19 cellular contexts compared by ENCODE assay signal in genomic region chr3:159947220-159947619, GRCh38. TPM values are rescaled to one million over a fixed set of nuclear protein-coding genes. Genes with fewer than 3 reads are reported as not detected.
A peak's percentile ranks its signal among the peaks of the same experiment; 100 is the strongest.
DNase-seq lines count a peak whose midpoint lies in the region; ATAC-seq and TF ChIP-seq lines count a peak whose summit lies in the region.
"Had no signal": no experiment of that assay in that cellular context is flagged by ENCODE, and none has a peak within 500 bp of the region (broad histone marks: within the 10 kb centered on the region; RNA-seq: fewer than 3 reads in every experiment).

No MANE protein-coding gene starts in this region.

- H3K27ac ChIP-seq in ACC112 (ENCODE audit: low read depth, low read length) (peak overlapping the region; percentile 51), foreskin keratinocyte (no peak overlapping the region)
- no peak overlapping the region for H3K27ac ChIP-seq in CD8-positive, alpha-beta memory T cell (ENCODE audit: low read depth, low read length)
- H3K27ac ChIP-seq: Peyer's patch had no signal

- H3K79me2 ChIP-seq in ACC112 (ENCODE audit: control insufficient read depth, insufficient read depth, low read length, unreplicated experiment), result no peaks in the 10 kb centered on the region

- CTCF ChIA-PET in CD8-positive, alpha-beta memory T cell (lab: Charles Lee), result no interaction called here

- no peak overlapping the region for H3K27ac Mint-ChIP-seq in CD8-positive, alpha-beta memory T cell
- H3K27ac Mint-ChIP-seq: activated CD4-positive, alpha-beta memory T cell treated with anti-CD3 and anti-CD28 coated beads for 36 hours; activated naive CD8-positive, alpha-beta T cell treated with anti-CD3 and anti-CD28 coated beads for 36 hours; natural killer cell treated with Interleukin-12 subunit alpha and Interleukin-12 subunit beta and Interleukin-15 and Interleukin-18, amount 100 ng/mL, for 72 hours; stimulated activated naive CD8-positive, alpha-beta T cell treated with anti-CD3 and anti-CD28 coated beads, Interleukin-15, amount 100 ng/mL, for 72 hours had no signal

- H3K36me3 Mint-ChIP-seq in CD8-positive, alpha-beta memory T cell, result no peaks in the 10 kb centered on the region
- H3K36me3 Mint-ChIP-seq: activated CD4-positive, alpha-beta memory T cell treated with anti-CD3 and anti-CD28 coated beads for 36 hours; activated naive CD8-positive, alpha-beta T cell treated with anti-CD3 and anti-CD28 coated beads for 36 hours; natural killer cell treated with Interleukin-12 subunit alpha and Interleukin-12 subunit beta and Interleukin-15 and Interleukin-18, amount 100 ng/mL, for 72 hours had no signal

- DNase-seq in HCEC 1CT, result peak; percentile 89
- peak; percentile 4 for DNase-seq in astrocyte of the cerebellum (ENCODE audit: low read depth)
- peak; percentile 29 to 59 for DNase-seq in foreskin keratinocyte
- DNase-seq in CD8-positive, alpha-beta memory T cell, result no peak
- DNase-seq in NAMALWA (ENCODE audit: low spot score), result no peak
- DNase-seq in NCI-H187 treated with DMSO at 0.1 percent for 48 hours (lab: John Stamatoyannopoulos, UW), result no peak
- DNase-seq: ACHN; activated CD4-positive, alpha-beta memory T cell treated with anti-CD3 and anti-CD28 coated beads for 36 hours; activated naive CD8-positive, alpha-beta T cell treated with anti-CD3 and anti-CD28 coated beads for 36 hours; activated T-cell treated with anti-CD3 and anti-CD28 coated beads, Interleukin-2, amount 50 U/mL, for 48 hours; Calu3; GF-D8; NCI-H1092 treated with DMSO at 0.1 percent for 48 hours; NCI-H2171 treated with DMSO at 0.1 percent for 48 hours; Peyer's patch; stimulated activated naive CD8-positive, alpha-beta T cell treated with anti-CD3 and anti-CD28 coated beads, Interleukin-15, amount 100 ng/mL, for 72 hours had no signal

- H3K4me1 Mint-ChIP-seq in CD8-positive, alpha-beta memory T cell, result no peaks in the 10 kb centered on the region
- H3K4me1 Mint-ChIP-seq: activated naive CD8-positive, alpha-beta T cell treated with anti-CD3 and anti-CD28 coated beads for 36 hours; stimulated activated naive CD8-positive, alpha-beta T cell treated with anti-CD3 and anti-CD28 coated beads, Interleukin-15, amount 100 ng/mL, for 72 hours had no signal

- no peaks in the 10 kb centered on the region for H3K36me3 ChIP-seq in ACC112 (ENCODE audit: insufficient read depth, low read length)
- H3K36me3 ChIP-seq in CD8-positive, alpha-beta memory T cell (ENCODE audit: insufficient read depth, low read length), result no peaks in the 10 kb centered on the region
- H3K36me3 ChIP-seq: Peyer's patch had no signal

- peaks cover 8 to 54% of the 10 kb centered on the region in 2 donors for H3K27me3 Mint-ChIP-seq in CD8-positive, alpha-beta memory T cell

- H3K9me3 ChIP-seq in CD8-positive, alpha-beta memory T cell (ENCODE audit: low read length), result no peaks in the 10 kb centered on the region
- H3K9me3 ChIP-seq: Peyer's patch had no signal

- H2AFZ ChIP-seq in ACC112 (ENCODE audit: low read length, unreplicated experiment), result peak overlapping the region; percentile 21

- ATAC-seq in foreskin keratinocyte (no peak), GM19467 (IDR thresholded peaks at IDR 0.05; ENCODE audit: unreplicated experiment) (no peak)
- ATAC-seq: natural killer cell treated with Interleukin-12 subunit alpha and Interleukin-12 subunit beta and Interleukin-15 and Interleukin-18, amount 100 ng/mL, for 72 hours; stimulated activated naive CD8-positive, alpha-beta T cell treated with anti-CD3 and anti-CD28 coated beads, Interleukin-15, amount 100 ng/mL, for 72 hours had no signal

- POLR2A ChIA-PET in CD8-positive, alpha-beta memory T cell (lab: Charles Lee), result no interaction called here

- in situ Hi-C loops in astrocyte of the cerebellum (cut with HindIII; ENCODE audit: low sequenced_read_pairs), result no loop called here

- H3K4me3 ChIP-seq in ACC112 (ENCODE audit: low read depth, low read length), result no peak overlapping the region
- no peak overlapping the region for H3K4me3 ChIP-seq in astrocyte of the cerebellum (ENCODE audit: low read depth, low read length)
- H3K4me3 ChIP-seq in CD8-positive, alpha-beta memory T cell (ENCODE audit: low read length), result no peak overlapping the region
- H3K4me3 ChIP-seq: Peyer's patch had no signal

- H3K4me3 Mint-ChIP-seq in CD8-positive, alpha-beta memory T cell, result no peak overlapping the region
- H3K4me3 Mint-ChIP-seq: activated CD4-positive, alpha-beta memory T cell treated with anti-CD3 and anti-CD28 coated beads for 36 hours; activated naive CD8-positive, alpha-beta T cell treated with anti-CD3 and anti-CD28 coated beads for 36 hours; natural killer cell treated with Interleukin-12 subunit alpha and Interleukin-12 subunit beta and Interleukin-15 and Interleukin-18, amount 100 ng/mL, for 72 hours; stimulated activated naive CD8-positive, alpha-beta T cell treated with anti-CD3 and anti-CD28 coated beads, Interleukin-15, amount 100 ng/mL, for 72 hours had no signal

- peaks cover 0 to 3% (median 0%) of the 10 kb centered on the region in 5 donors for H3K9me3 Mint-ChIP-seq in CD8-positive, alpha-beta memory T cell
- H3K9me3 Mint-ChIP-seq: activated CD4-positive, alpha-beta memory T cell treated with anti-CD3 and anti-CD28 coated beads for 36 hours; activated naive CD8-positive, alpha-beta T cell treated with anti-CD3 and anti-CD28 coated beads for 36 hours; natural killer cell treated with Interleukin-12 subunit alpha and Interleukin-12 subunit beta and Interleukin-15 and Interleukin-18, amount 100 ng/mL, for 72 hours; stimulated activated naive CD8-positive, alpha-beta T cell treated with anti-CD3 and anti-CD28 coated beads, Interleukin-15, amount 100 ng/mL, for 72 hours had no signal

- no peak for TF ChIP-seq CTCF in astrocyte of the cerebellum (IDR thresholded peaks at IDR 0.05; ENCODE audit: low read depth, low read length, missing control alignments)
- no peak for TF ChIP-seq CTCF in foreskin keratinocyte (conservative IDR thresholded peaks at IDR 0.05)

- H3K27me3 ChIP-seq in ACC112 (ENCODE audit: insufficient read depth, low read length), result no peaks in the 10 kb centered on the region
- peaks cover 34% of the 10 kb centered on the region for H3K27me3 ChIP-seq in foreskin keratinocyte
- no peaks in the 10 kb centered on the region for H3K27me3 ChIP-seq in CD8-positive, alpha-beta memory T cell (ENCODE audit: insufficient read depth, low read length, poor library complexity, severe bottlenecking)
- H3K27me3 ChIP-seq: Peyer's patch had no signal

- H3K4me1 ChIP-seq in ACC112 (ENCODE audit: control insufficient read depth, insufficient read depth, low read length, unreplicated experiment) (peaks cover 15% of the 10 kb centered on the region), foreskin keratinocyte (no peaks in the 10 kb centered on the region)
- no peaks in the 10 kb centered on the region for H3K4me1 ChIP-seq in CD8-positive, alpha-beta memory T cell (ENCODE audit: insufficient read depth, low read length)
- H3K4me1 ChIP-seq: Peyer's patch had no signal

RNA-seq across cellular contexts. Expression of gene IL12A, which starts 41.4 kb away (rescaled TPM):
- 0.20 and 0.74 TPM in 2 replicates for total RNA-seq in foreskin keratinocyte
- polyA plus RNA-seq in foreskin keratinocyte, result 0.26 and 0.54 TPM in 2 replicates
- total RNA-seq in CD8-positive, alpha-beta memory T cell, result not detected
- 0.79 TPM for polyA plus RNA-seq in CD8-positive, alpha-beta memory T cell
- total RNA-seq: activated CD4-positive, alpha-beta memory T cell treated with anti-CD3 and anti-CD28 coated beads for 36 hours had no signal

Comparison
In these comparisons a context has a peak if more than half of its experiments do, and no peak if none do; other contexts are left out.
1. DNase-seq: peak in HCEC 1CT (single experiment), astrocyte of the cerebellum (single experiment) and foreskin keratinocyte (2 of 2); none in CD8-positive, alpha-beta memory T cell (0 of 5), NAMALWA (single experiment) and NCI-H187 treated with DMSO at 0.1 percent for 48 hours (single experiment).